21 cellular contexts compared by ENCODE assay signal in genomic region chr1:203799157-203799556, GRCh38. TPM values are rescaled to one million over a fixed set of nuclear protein-coding genes. Genes with fewer than 3 reads are reported as not detected.
A peak's percentile ranks its signal among the peaks of the same experiment; 100 is the strongest.
DNase-seq lines count a peak whose midpoint lies in the region; ATAC-seq, FAIRE-seq and TF ChIP-seq lines count a peak whose summit lies in the region.
"Had no signal": no experiment of that assay in that cellular context is flagged by ENCODE, and none has a peak within 500 bp of the region (broad histone marks: within the 10 kb centered on the region; RNA-seq: fewer than 3 reads in every experiment).

No MANE protein-coding gene starts in this region.

- H3K4me3 ChIP-seq in CD4-positive, CD25-positive, alpha-beta regulatory T cell (ENCODE audit: low read depth, low read length) = peak overlapping the region; percentile 1
- H3K4me3 ChIP-seq in GM23248 (no peak overlapping the region), GM12878 (peak overlapping the region; percentile 34; the same call in 1 of the 2 replicates), neural progenitor cell (no peak overlapping the region)
- H3K4me3 ChIP-seq: MG63, vagina had no signal

- peaks cover 45% of the 10 kb centered on the region for H3K36me3 Mint-ChIP-seq in CD4-positive, CD25-positive, alpha-beta regulatory T cell
- H3K36me3 Mint-ChIP-seq in neural crest cell (ENCODE audit: low read depth) = peaks cover 52% of the 10 kb centered on the region
- peaks cover 58% of the 10 kb centered on the region for H3K36me3 Mint-ChIP-seq in neural progenitor cell

- intact Hi-C loops in GM12878 (cut with micrococcal nuclease; ENCODE audit: unreplicated experiment) = no loop called here

- H3K9ac ChIP-seq in GM23248 (no peak overlapping the region), GM12878 (ENCODE audit: control insufficient read depth, insufficient read depth, low read length) (no peak overlapping the region), neural progenitor cell (no peak overlapping the region)

- RAD21 ChIA-PET in GM12878 (lab: Charles Lee; ENCODE audit: unreplicated experiment) = no interaction called here

- H4K20me1 ChIP-seq in GM23248 (ENCODE audit: insufficient read depth) = peaks cover 31% of the 10 kb centered on the region
- H4K20me1 ChIP-seq in GM12878 (ENCODE audit: control insufficient read depth, insufficient read depth) = no peaks in the 10 kb centered on the region
- peaks cover 29% of the 10 kb centered on the region for H4K20me1 ChIP-seq in neural progenitor cell (ENCODE audit: low read depth)

- SMC1A ChIA-PET in GM12878 (lab: Charles Lee; ENCODE audit: uncharacterized antibody, unreplicated experiment) = no interaction called here

- no peaks in the 10 kb centered on the region for H3K27me3 ChIP-seq in CD4-positive, CD25-positive, alpha-beta regulatory T cell (ENCODE audit: control insufficient read depth, insufficient read depth, low read length)
- no peaks in the 10 kb centered on the region for H3K27me3 ChIP-seq in GM23248 (replicated peaks; ENCODE audit: insufficient read depth)
- H3K27me3 ChIP-seq in GM12878 (replicated peaks in 1 of 2; ENCODE audit: control insufficient read depth in 2 of 2, insufficient read depth in 2 of 2, low read length in 1 of 2) = no peaks in the 10 kb centered on the region
- H3K27me3 ChIP-seq in neural progenitor cell = no peaks in the 10 kb centered on the region
- H3K27me3 ChIP-seq: foreskin keratinocyte, MG63, vagina had no signal

- H3K27me3 Mint-ChIP-seq in CD4-positive, CD25-positive, alpha-beta regulatory T cell = no peaks in the 10 kb centered on the region
- H3K27me3 Mint-ChIP-seq in neural crest cell (ENCODE audit: low read depth) = peaks cover 3% of the 10 kb centered on the region
- no peaks in the 10 kb centered on the region for H3K27me3 Mint-ChIP-seq in neural progenitor cell (ENCODE audit: insufficient read depth, low read depth)

- H3K4me1 ChIP-seq in CD4-positive, CD25-positive, alpha-beta regulatory T cell (ENCODE audit: control insufficient read depth, insufficient read depth, low read length, poor library complexity, severe bottlenecking) = peaks cover 59% of the 10 kb centered on the region
- H3K4me1 ChIP-seq in GM23248 (ENCODE audit: insufficient read depth) = peaks cover 56% of the 10 kb centered on the region
- peaks cover 4% of the 10 kb centered on the region; the same call in 1 of the 2 replicates for H3K4me1 ChIP-seq in GM12878 (ENCODE audit: control insufficient read depth, insufficient read depth, low read length)
- peaks cover 11% of the 10 kb centered on the region for H3K4me1 ChIP-seq in neural progenitor cell

- H3K36me3 ChIP-seq in CD4-positive, CD25-positive, alpha-beta regulatory T cell (ENCODE audit: control insufficient read depth, insufficient read depth, low read length) = peaks cover 27% of the 10 kb centered on the region
- H3K36me3 ChIP-seq in GM23248 (ENCODE audit: low read depth) (peaks cover 39% of the 10 kb centered on the region), GM12878 (ENCODE audit: control insufficient read depth in 2 of 2, insufficient read depth in 2 of 2, low read length in 1 of 2) (peaks cover 0 to 31% of the 10 kb centered on the region in 2 experiments; a peak in 2 of 4 replicates), neural progenitor cell (peaks cover 42% of the 10 kb centered on the region)
- H3K36me3 ChIP-seq: vagina had no signal

- 40 to 41% methylated on average over 4 of the region's 4 CpGs for WGBS in GM23248 (ENCODE audit: low coverage in 1 of 2, low lambda C conversion rate in 2 of 2, missing lambda C conversion rate in 2 of 2), 2 experiments
- 97% methylated on average over 4 of the region's 4 CpGs for WGBS in GM12878 (ENCODE audit: insufficient coverage, insufficient replicate concordance, low lambda C conversion rate, missing lambda C conversion rate)

- POLR2A ChIA-PET in GM12878 (lab: Charles Lee) = no interaction called here

- ATAC-seq in CD4-positive, CD25-positive, alpha-beta regulatory T cell (ENCODE audit: low read depth in 2 of 2) = no peak
- ATAC-seq in GM12878 = no peak
- ATAC-seq in GM18867 (IDR thresholded peaks at IDR 0.05; ENCODE audit: unreplicated experiment) = no peak
- ATAC-seq: foreskin keratinocyte had no signal

- H3K9me3 Mint-ChIP-seq in CD4-positive, CD25-positive, alpha-beta regulatory T cell = no peaks in the 10 kb centered on the region
- H3K9me3 Mint-ChIP-seq in neural crest cell (peaks cover 20% of the 10 kb centered on the region), neural progenitor cell (peaks cover 52% of the 10 kb centered on the region)

- H3K4me2 ChIP-seq in GM23248 (ENCODE audit: unreplicated experiment) = peak overlapping the region; percentile 6
- H3K4me2 ChIP-seq in GM12878 (ENCODE audit: control insufficient read depth, insufficient read depth) = peak overlapping the region; percentile 41; the same call in 1 of the 2 replicates
- H3K4me2 ChIP-seq in neural progenitor cell = no peak overlapping the region

- no peak for FAIRE-seq in GM12878 (lab: Jason Lieb, UNC)
- FAIRE-seq: bronchial epithelial cell, GM12891, GM19239 had no signal

- no peaks in the 10 kb centered on the region for H3K9me3 ChIP-seq in CD4-positive, CD25-positive, alpha-beta regulatory T cell (ENCODE audit: control insufficient read depth in 2 of 2, low read length in 2 of 2)
- H3K9me3 ChIP-seq in GM23248 (ENCODE audit: low read depth) (no peaks in the 10 kb centered on the region), GM12878 (replicated peaks; ENCODE audit: control insufficient read depth, insufficient read depth, low read length) (no peaks in the 10 kb centered on the region; the same call in 2 of the 3 replicates), neural progenitor cell (ENCODE audit: low read depth) (no peaks in the 10 kb centered on the region)
- H3K9me3 ChIP-seq: MG63, vagina had no signal

- no peak overlapping the region for H3K27ac ChIP-seq in CD4-positive, CD25-positive, alpha-beta regulatory T cell (ENCODE audit: insufficient read depth, low read length, poor library complexity, severe bottlenecking)
- H3K27ac ChIP-seq in GM23248 (peak overlapping the region; percentile 8; the same call in 1 of the 2 replicates), GM12878 (ENCODE audit: control insufficient read depth, insufficient read depth) (no peak overlapping the region), neural progenitor cell (no peak overlapping the region)
- H3K27ac ChIP-seq: foreskin keratinocyte, vagina, VCaP had no signal

- TF ChIP-seq POLR2A in GM12878 (IDR thresholded peaks at IDR 0.05; ENCODE audit: low read depth, low read length) = no peak

- BruUV-seq in GM12878 (replicated peaks; lab: Mats Ljungman, UMichigan) = no TSS peak

- peaks cover 38 to 88% (median 63%) of the 10 kb centered on the region in 4 donors for H3K4me1 Mint-ChIP-seq in CD4-positive, CD25-positive, alpha-beta regulatory T cell
- H3K4me1 Mint-ChIP-seq in neural crest cell (peaks cover 58% of the 10 kb centered on the region), neural progenitor cell (peaks cover 19% of the 10 kb centered on the region)

- no peak for TF ChIP-seq EP300 in GM12878 (IDR thresholded peaks at IDR 0.05; ENCODE audit: borderline replicate concordance in 1 of 2, control insufficient read depth in 1 of 2, low read depth in 2 of 2, low read length in 2 of 2)

- TF ChIP-seq RAD21 in GM12878 (IDR thresholded peaks at IDR 0.05; ENCODE audit: insufficient read depth, low read depth, low read length) = no peak

- TF ChIP-seq CTCF in GM12878 (IDR thresholded peaks at IDR 0.05 in 2 of 3, conservative IDR thresholded peaks at IDR 0.05 in 1 of 3; ENCODE audit: control insufficient read depth in 2 of 3, extremely low read depth in 1 of 3, insufficient read depth in 1 of 3, low read depth in 3 of 3, low read length in 3 of 3) (no peak), neural crest cell (conservative IDR thresholded peaks at IDR 0.05) (no peak), neural progenitor cell (IDR thresholded peaks at IDR 0.05) (no peak)

- peaks cover 83% of the 10 kb centered on the region for H3K79me2 ChIP-seq in GM23248 (ENCODE audit: insufficient read depth)
- peaks cover 78% of the 10 kb centered on the region for H3K79me2 ChIP-seq in GM12878 (ENCODE audit: control insufficient read depth, insufficient read depth, low read length)
- peaks cover 82% of the 10 kb centered on the region for H3K79me2 ChIP-seq in neural progenitor cell (ENCODE audit: low read depth)

- no peak for DNase-seq in CD4-positive, CD25-positive, alpha-beta regulatory T cell
- DNase-seq in GM23248 = peak; percentile 69
- no peak for DNase-seq in GM12878 (ENCODE audit: low read depth, low spot score)
- no peak for DNase-seq in neural crest cell (ENCODE audit: low read depth, low spot score)
- DNase-seq in neural progenitor cell (ENCODE audit: low spot score) = no peak
- no peak for DNase-seq in NCI-H510A (lab: John Stamatoyannopoulos, UW)
- DNase-seq: dermis blood vessel endothelial cell, foreskin keratinocyte, hippocampal formation, IMR-90, MG63, NCI-H1436, NCI-H510A treated with DMSO at 0.1 percent for 48 hours had no signal

- peaks cover 27% of the 10 kb centered on the region for H3F3A ChIP-seq in GM23248 (ENCODE audit: insufficient read depth)
- peaks cover 14% of the 10 kb centered on the region for H3F3A ChIP-seq in neural progenitor cell (ENCODE audit: low read depth)

- peak overlapping the region in 2 of 3 donors; percentile 9 to 44 for H3K27ac Mint-ChIP-seq in CD4-positive, CD25-positive, alpha-beta regulatory T cell
- H3K27ac Mint-ChIP-seq in neural crest cell (ENCODE audit: unreplicated experiment) = no peak overlapping the region
- no peak overlapping the region for H3K27ac Mint-ChIP-seq in neural progenitor cell

- no peaks in the 10 kb centered on the region for H3K9me2 ChIP-seq in GM23248 (ENCODE audit: insufficient read depth)

- in situ Hi-C loops in GM23248 (cut with MboI) = no loop called here
- in situ Hi-C loops in GM12878 (cut with MboI) = no loop called here

- H2AFZ ChIP-seq in GM23248 (no peak overlapping the region), GM12878 (ENCODE audit: control insufficient read depth, low read depth, low read length) (no peak overlapping the region), neural progenitor cell (replicated peaks) (no peak overlapping the region)

- CTCF ChIA-PET in GM12878 (lab: Yijun Ruan, JAX) = no interaction called here

- peak overlapping the region in 3 of 4 donors; percentile 1 to 6 (median 6) for H3K4me3 Mint-ChIP-seq in CD4-positive, CD25-positive, alpha-beta regulatory T cell
- H3K4me3 Mint-ChIP-seq in neural crest cell (peak overlapping the region; percentile 79), neural progenitor cell (no peak overlapping the region)

RNA-seq across cellular contexts. Expression of gene ZBED6, which starts 3.7 kb away (rescaled TPM):
- total RNA-seq in CD4-positive, CD25-positive, alpha-beta regulatory T cell = 31.0 TPM
- polyA plus RNA-seq in CD4-positive, CD25-positive, alpha-beta regulatory T cell = under 1 TPM; 0.22 to 0.79 (median 0.55) TPM
- 14.3 and 28.7 TPM in 2 replicates for total RNA-seq in GM23248 (2014; rRNA removed; shearing (Covaris generic))
- polyA plus RNA-seq in GM23248 (2016; fragmentation: Nextera tagmentation; extraction: Ambion mirVana) (1.7 and 3.3 TPM in 2 replicates), GM12878 (2011; rRNA removed) (8.5 and 11.7 TPM in 2 replicates), GM12878 (2014; fragmentation: Illumina TruSeq; extraction: Trizol) (5.2 and 8.8 TPM in 2 replicates), GM12878 (2014; fragmentation: Nextera tagmentation; extraction: Ambion mirVana) (under 1 TPM; 0.13 to 0.63 TPM), GM12878 (2014; rRNA removed) (3.4 and 4.4 TPM in 2 replicates), GM12878 (2016; fragmentation: Nextera tagmentation; extraction: Ambion mirVana) (1 to 10 TPM in 1 of 2 experiments, under 1 TPM in 1; 0.71 to 1.5 TPM)
- total RNA-seq in GM12878 (2013; cell fraction: nucleolus; rRNA removed) = 53.2 and 58.4 TPM in 2 replicates
- total RNA-seq in GM12878 (2014; rRNA removed) (10.3 and 12.2 TPM in 2 replicates), GM12878 (2014; rRNA removed; fragmentation: Illumina TruSeq; extraction: Trizol) (8.1 and 9.9 TPM in 2 replicates), GM12878 (2021) (13.7 and 15.9 TPM in 2 replicates), neural crest cell (26.3 and 28.2 TPM in 2 replicates), neural progenitor cell (ENCODE audit: low replicate concordance) (6.9 and 10.3 TPM in 2 replicates)
- 1.6 TPM for polyA plus RNA-seq in GM12878 (2011; ENCODE audit: low read depth)
- polyA plus RNA-seq in GM12878 (2011; cell fraction: cytosol; rRNA removed) = 6.2 and 8.4 TPM in 2 replicates
- polyA plus RNA-seq in GM12878 (2011; cell fraction: nucleus; rRNA removed) = 26.8 and 34.7 TPM in 2 replicates
- 2.1 and 2.2 TPM in 2 replicates for polyA plus RNA-seq in GM12878 (2012)
- polyA minus RNA-seq in GM12878 (2011; rRNA and poly(A)+ RNA removed) = 30.8 and 31.2 TPM in 2 replicates
- 6.3 and 7.7 TPM in 2 replicates for polyA minus RNA-seq in GM12878 (2011; cell fraction: cytosol; rRNA and poly(A)+ RNA removed)
- polyA minus RNA-seq in GM12878 (2011; cell fraction: nucleus; rRNA and poly(A)+ RNA removed) = 35.4 and 39.3 TPM in 2 replicates

RNA-seq across cellular contexts. Expression of gene ZC3H11A, which starts 3.7 kb away (rescaled TPM):
- total RNA-seq in CD4-positive, CD25-positive, alpha-beta regulatory T cell = 78.1 TPM
- polyA plus RNA-seq in CD4-positive, CD25-positive, alpha-beta regulatory T cell = 10 to 100 TPM; 34.4 to 44.3 (median 42.6) TPM
- total RNA-seq in GM23248 (2014; rRNA removed; shearing (Covaris generic)) = 73.3 and 81.6 TPM in 2 replicates
- polyA plus RNA-seq in GM23248 (2016; fragmentation: Nextera tagmentation; extraction: Ambion mirVana) (31.3 and 35.9 TPM in 2 replicates), GM12878 (2011; rRNA removed) (123 and 175 TPM in 2 replicates), GM12878 (2014; fragmentation: Illumina TruSeq; extraction: Trizol) (88.2 and 93.7 TPM in 2 replicates), GM12878 (2014; fragmentation: Nextera tagmentation; extraction: Ambion mirVana) (10 to 100 TPM; 21.1 to 22.7 TPM), GM12878 (2014; rRNA removed) (54.7 and 62.4 TPM in 2 replicates), GM12878 (2016; fragmentation: Nextera tagmentation; extraction: Ambion mirVana) (10 to 100 TPM; 43.6 to 45.4 TPM)
- total RNA-seq in GM12878 (2013; cell fraction: nucleolus; rRNA removed) = 223 and 228 TPM in 2 replicates
- total RNA-seq in GM12878 (2014; rRNA removed) (61.2 and 70.2 TPM in 2 replicates), GM12878 (2014; rRNA removed; fragmentation: Illumina TruSeq; extraction: Trizol) (69.9 and 75.5 TPM in 2 replicates), GM12878 (2021) (59.2 and 60.4 TPM in 2 replicates), neural crest cell (101 and 108 TPM in 2 replicates), neural progenitor cell (ENCODE audit: low replicate concordance) (113 and 142 TPM in 2 replicates)
- polyA plus RNA-seq in GM12878 (2011; ENCODE audit: low read depth) = 55.4 TPM
- polyA plus RNA-seq in GM12878 (2011; cell fraction: cytosol; rRNA removed) = 63.3 and 74.1 TPM in 2 replicates
- 146 and 198 TPM in 2 replicates for polyA plus RNA-seq in GM12878 (2011; cell fraction: nucleus; rRNA removed)
- 61.7 and 76.5 TPM in 2 replicates for polyA plus RNA-seq in GM12878 (2012)
- polyA minus RNA-seq in GM12878 (2011; rRNA and poly(A)+ RNA removed) = 77.5 and 81.6 TPM in 2 replicates
- polyA minus RNA-seq in GM12878 (2011; cell fraction: cytosol; rRNA and poly(A)+ RNA removed) = 31.9 and 36.8 TPM in 2 replicates
- polyA minus RNA-seq in GM12878 (2011; cell fraction: nucleus; rRNA and poly(A)+ RNA removed) = 62.1 and 67.5 TPM in 2 replicates

RNA-seq across cellular contexts. Expression of gene LAX1, which starts 34.2 kb away (rescaled TPM):
- total RNA-seq in CD4-positive, CD25-positive, alpha-beta regulatory T cell = 53.0 TPM
- 10 to 100 TPM; 33.5 to 43.2 (median 37.6) TPM for polyA plus RNA-seq in CD4-positive, CD25-positive, alpha-beta regulatory T cell
- 0.11 TPM in 1 of 2 replicates, not detected in the other for total RNA-seq in GM23248 (2014; rRNA removed; shearing (Covaris generic))
- polyA plus RNA-seq in GM23248 (2016; fragmentation: Nextera tagmentation; extraction: Ambion mirVana) = not detected in 2 replicates
- 1.4 and 1.8 TPM in 2 replicates for total RNA-seq in GM12878 (2013; cell fraction: nucleolus; rRNA removed)
- total RNA-seq in GM12878 (2014; rRNA removed) = 10.9 and 11.1 TPM in 2 replicates
- 13.5 and 14.5 TPM in 2 replicates for total RNA-seq in GM12878 (2014; rRNA removed; fragmentation: Illumina TruSeq; extraction: Trizol)
- total RNA-seq in GM12878 (2021) = 9.7 and 11.6 TPM in 2 replicates
- 5.3 TPM for polyA plus RNA-seq in GM12878 (2011; ENCODE audit: low read depth)
- 2.0 and 2.1 TPM in 2 replicates for polyA plus RNA-seq in GM12878 (2011; rRNA removed)
- 2.0 and 2.1 TPM in 2 replicates for polyA plus RNA-seq in GM12878 (2011; cell fraction: cytosol; rRNA removed)
- 0.51 and 0.79 TPM in 2 replicates for polyA plus RNA-seq in GM12878 (2011; cell fraction: nucleus; rRNA removed)
- polyA plus RNA-seq in GM12878 (2012) = 6.2 and 8.2 TPM in 2 replicates
- 14.6 and 15.0 TPM in 2 replicates for polyA plus RNA-seq in GM12878 (2014; fragmentation: Illumina TruSeq; extraction: Trizol)
- polyA plus RNA-seq in GM12878 (2014; fragmentation: Nextera tagmentation; extraction: Ambion mirVana) = 1 to 10 TPM; 5.2 to 6.9 TPM
- polyA plus RNA-seq in GM12878 (2014; rRNA removed) = 9.9 and 10.9 TPM in 2 replicates
- 1 to 10 TPM; 6.6 to 8.0 TPM for polyA plus RNA-seq in GM12878 (2016; fragmentation: Nextera tagmentation; extraction: Ambion mirVana)
- polyA minus RNA-seq in GM12878 (2011; rRNA and poly(A)+ RNA removed) = 4.0 and 4.1 TPM in 2 replicates
- polyA minus RNA-seq in GM12878 (2011; cell fraction: cytosol; rRNA and poly(A)+ RNA removed) = 1.8 and 3.7 TPM in 2 replicates
- polyA minus RNA-seq in GM12878 (2011; cell fraction: nucleus; rRNA and poly(A)+ RNA removed) = 1.3 and 1.8 TPM in 2 replicates
- total RNA-seq in neural crest cell = not detected in 2 replicates
- not detected in 2 replicates for total RNA-seq in neural progenitor cell (ENCODE audit: low replicate concordance)
- total RNA-seq: bronchial epithelial cell, dermis blood vessel endothelial cell, IMR-90, temporal lobe had no signal
- polyA plus RNA-seq: neural cell had no signal

Comparison
In these comparisons a context has a peak if more than half of its experiments do, and no peak if none do; other contexts are left out.
1. H3K4me3 ChIP-seq: peak in CD4-positive, CD25-positive, alpha-beta regulatory T cell (single experiment) and GM12878 (single experiment); none in GM23248 (single experiment) and neural progenitor cell (single experiment).
2. H3K27ac Mint-ChIP-seq: peak in CD4-positive, CD25-positive, alpha-beta regulatory T cell (2 of 3); none in neural crest cell (single experiment) and neural progenitor cell (single experiment).